In the genomic region with DNA sequence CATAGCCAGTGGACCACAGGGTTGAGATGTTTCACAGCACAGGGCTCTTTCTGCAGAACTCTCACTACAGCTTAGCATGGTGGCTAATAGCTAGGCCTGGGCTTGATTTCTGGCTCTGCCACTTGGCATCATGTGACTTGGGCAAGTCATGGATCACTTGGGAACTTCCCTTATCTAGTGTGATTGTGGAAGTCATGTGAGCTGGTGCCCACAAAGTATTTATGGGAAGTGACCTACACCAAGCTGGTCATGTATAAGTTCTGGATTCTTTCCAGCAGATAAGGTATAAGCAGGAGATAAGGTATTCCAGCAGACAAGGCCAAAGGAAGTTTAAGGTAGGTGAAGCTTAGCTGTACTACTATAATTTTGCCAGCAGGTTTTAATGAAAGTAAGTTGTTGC, we compare ENCODE assay signal across 14 cellular contexts.
"Had no signal": no experiment of that assay in that cellular context is flagged by ENCODE, and none has a peak within 500 bp of the region (broad histone marks: within the 10 kb centered on the region; RNA-seq: fewer than 3 reads in every experiment).

No MANE protein-coding gene starts in this region.

- H3K27ac ChIP-seq: epithelial cell of prostate, thyroid gland, uterus had no signal

- H3K36me3 ChIP-seq: thyroid gland, uterus had no signal

- DNase-seq: activated CD4-positive, alpha-beta T cell treated with anti-CD3 and anti-CD28 coated beads, Interleukin-2, amount 50 U/mL, for 1 hour; activated CD4-positive, CD25-positive, alpha-beta regulatory T cell; activated T-cell treated with anti-CD3 and anti-CD28 coated beads, Interleukin-2, amount 50 U/mL, for 1 hour; amniotic stem cell; effector memory CD8-positive, alpha-beta T cell; mammary epithelial cell; natural killer cell; nucleus accumbens; right cardiac atrium; T1000; thyroid gland; uterus had no signal

- H3K4me1 ChIP-seq: thyroid gland, uterus had no signal

- H3K4me3 ChIP-seq: smooth muscle cell, thyroid gland, uterus had no signal

- ATAC-seq: effector memory CD8-positive, alpha-beta T cell; natural killer cell; right cardiac atrium had no signal

- H3K27me3 ChIP-seq: thyroid gland, uterus had no signal

- H3K9me3 ChIP-seq: thyroid gland, uterus had no signal
